Comparison of ENCODE assay signal across 1 cellular context in the genomic region with DNA sequence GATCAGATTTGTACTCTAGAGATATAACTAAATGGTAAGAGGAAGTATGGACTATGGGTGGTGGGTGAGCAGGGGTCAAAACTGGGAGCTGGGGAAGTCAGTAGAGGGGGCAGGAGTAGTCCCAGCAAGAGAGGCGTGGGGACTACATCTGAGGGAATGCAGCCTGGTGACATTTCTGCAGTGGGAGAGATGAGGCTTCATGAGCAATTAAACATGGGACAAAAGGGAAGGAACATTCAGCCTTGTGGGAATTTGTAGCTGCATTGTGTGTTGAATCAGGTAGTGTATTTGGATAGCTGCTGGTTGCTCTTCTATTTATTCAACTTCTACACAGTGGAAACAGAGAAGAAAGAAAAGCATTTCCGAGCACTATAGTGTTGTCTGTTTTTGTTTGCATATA.
TF ChIP-seq lines count a peak whose summit lies in the region.

No MANE protein-coding gene starts in this region.

TF ChIP-seq in HCT116, 20 proteins besides CTCF, POLR2A, EP300 and RAD21:
- TF ChIP-seq TCF7L2 (IDR thresholded peaks at IDR 0.05; ENCODE audit: borderline replicate concordance, extremely low read depth, insufficient read depth, insufficient read length), result no peak
- TF ChIP-seq SP1 (IDR thresholded peaks at IDR 0.05; ENCODE audit: low read depth), result no peak
- TF ChIP-seq ZBTB33 (IDR thresholded peaks at IDR 0.05; ENCODE audit: extremely low read depth, insufficient replicate concordance, low read length), result no peak
- TF ChIP-seq YY1 (IDR thresholded peaks at IDR 0.05; ENCODE audit: extremely low read depth, insufficient replicate concordance, low read depth, low read length), result no peak
- TF ChIP-seq, protein P1, sequence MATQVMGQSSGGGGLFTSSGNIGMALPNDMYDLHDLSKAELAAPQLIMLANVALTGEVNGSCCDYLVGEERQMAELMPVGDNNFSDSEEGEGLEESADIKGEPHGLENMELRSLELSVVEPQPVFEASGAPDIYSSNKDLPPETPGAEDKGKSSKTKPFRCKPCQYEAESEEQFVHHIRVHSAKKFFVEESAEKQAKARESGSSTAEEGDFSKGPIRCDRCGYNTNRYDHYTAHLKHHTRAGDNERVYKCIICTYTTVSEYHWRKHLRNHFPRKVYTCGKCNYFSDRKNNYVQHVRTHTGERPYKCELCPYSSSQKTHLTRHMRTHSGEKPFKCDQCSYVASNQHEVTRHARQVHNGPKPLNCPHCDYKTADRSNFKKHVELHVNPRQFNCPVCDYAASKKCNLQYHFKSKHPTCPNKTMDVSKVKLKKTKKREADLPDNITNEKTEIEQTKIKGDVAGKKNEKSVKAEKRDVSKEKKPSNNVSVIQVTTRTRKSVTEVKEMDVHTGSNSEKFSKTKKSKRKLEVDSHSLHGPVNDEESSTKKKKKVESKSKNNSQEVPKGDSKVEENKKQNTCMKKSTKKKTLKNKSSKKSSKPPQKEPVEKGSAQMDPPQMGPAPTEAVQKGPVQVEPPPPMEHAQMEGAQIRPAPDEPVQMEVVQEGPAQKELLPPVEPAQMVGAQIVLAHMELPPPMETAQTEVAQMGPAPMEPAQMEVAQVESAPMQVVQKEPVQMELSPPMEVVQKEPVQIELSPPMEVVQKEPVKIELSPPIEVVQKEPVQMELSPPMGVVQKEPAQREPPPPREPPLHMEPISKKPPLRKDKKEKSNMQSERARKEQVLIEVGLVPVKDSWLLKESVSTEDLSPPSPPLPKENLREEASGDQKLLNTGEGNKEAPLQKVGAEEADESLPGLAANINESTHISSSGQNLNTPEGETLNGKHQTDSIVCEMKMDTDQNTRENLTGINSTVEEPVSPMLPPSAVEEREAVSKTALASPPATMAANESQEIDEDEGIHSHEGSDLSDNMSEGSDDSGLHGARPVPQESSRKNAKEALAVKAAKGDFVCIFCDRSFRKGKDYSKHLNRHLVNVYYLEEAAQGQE (IDR thresholded peaks at IDR 0.05; ENCODE audit: low read depth), result no peak
- TF ChIP-seq EGR1 (IDR thresholded peaks at IDR 0.05; ENCODE audit: low read depth), result no peak
TF ChIP-seq in HCT116: peak in this region for 0.
